Comparison of ENCODE assay signal across 14 cellular contexts in the genomic region with DNA sequence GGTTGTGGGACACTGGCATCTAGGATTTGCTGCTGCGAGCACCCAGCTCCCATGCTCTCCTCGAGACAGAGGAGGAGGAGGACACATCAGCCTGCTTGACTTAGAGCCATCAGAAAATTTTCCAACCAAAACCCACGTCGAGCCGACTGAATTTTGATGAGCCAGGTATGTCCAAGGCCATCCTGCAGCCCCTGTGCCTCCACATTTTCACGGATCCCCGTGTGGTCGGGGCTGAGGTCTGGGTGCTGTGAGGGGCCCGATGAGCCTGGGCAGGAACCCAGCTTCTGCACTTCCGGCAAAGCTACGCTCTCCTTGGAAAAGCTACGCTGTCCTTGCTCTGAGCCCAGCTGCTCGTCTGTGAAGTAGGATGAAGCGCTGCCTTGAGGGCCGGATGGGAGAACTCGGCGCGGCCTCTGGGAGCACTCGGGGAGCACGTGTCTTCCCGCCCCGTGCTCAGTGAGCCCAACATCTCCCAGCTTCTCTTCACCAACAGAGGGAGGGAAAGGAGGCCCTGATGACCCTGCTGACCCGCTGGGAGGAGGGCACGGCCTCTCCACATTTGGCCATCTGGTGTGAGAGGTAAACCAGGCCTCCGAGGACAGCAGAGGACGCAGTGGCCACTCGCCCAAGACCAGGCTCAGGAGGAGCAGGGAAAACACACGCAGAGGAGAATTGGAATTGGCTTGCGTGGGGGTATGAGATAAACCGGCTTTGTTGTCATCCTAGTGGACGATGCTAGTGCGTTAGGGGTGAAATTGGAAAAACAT.
"Had no signal": no experiment of that assay in that cellular context is flagged by ENCODE, and none has a peak within 500 bp of the region (broad histone marks: within the 10 kb centered on the region; RNA-seq: fewer than 3 reads in every experiment).

No MANE protein-coding gene starts in this region.

- H3K27me3 ChIP-seq: dorsolateral prefrontal cortex had no signal

- H3K9me3 ChIP-seq: left ventricle myocardium inferior had no signal

- DNase-seq: activated CD4-positive, CD25-positive, alpha-beta regulatory T cell treated with anti-CD3 and anti-CD28 coated beads, Interleukin-2, amount 50 U/mL, for 72 hours; activated naive CD4-positive, alpha-beta T cell treated with anti-CD3 and anti-CD28 coated beads, Interleukin-2, amount 10 ng/mL, durations not matched to agents 7 days and 5 days; left ventricle myocardium inferior; stimulated activated CD4-positive, alpha-beta T cell treated with anti-CD3 and anti-CD28 coated beads, Interleukin-4, amount 100 ng/mL, for 4 hours; stimulated activated CD8-positive, alpha-beta memory T cell treated with anti-CD3 and anti-CD28 coated beads, Interleukin-4, amount 100 ng/mL, for 48 hours; stimulated activated naive CD4-positive, alpha-beta T cell treated with Interleukin-2 at 50 U/mL for 16 hours; substantia nigra; T-helper 9 cell had no signal

- ATAC-seq: activated T-helper 17 cell treated with anti-CD3 and anti-CD28 coated beads, Interleukin-2, amount 50 U/mL, for 72 hours; esophagus mucosa had no signal

- H3K4me1 Mint-ChIP-seq: activated naive CD4-positive, alpha-beta T cell treated with anti-CD3 and anti-CD28 coated beads, Interleukin-2, amount 10 ng/mL, durations not matched to agents 7 days and 5 days; activated T-helper 17 cell treated with anti-CD3 and anti-CD28 coated beads, Interleukin-2, amount 50 U/mL, for 72 hours; mesothelial cell of epicardium had no signal

- H3K4me3 Mint-ChIP-seq: activated naive CD4-positive, alpha-beta T cell treated with anti-CD3 and anti-CD28 coated beads, Interleukin-2, amount 10 ng/mL, durations not matched to agents 7 days and 5 days; activated T-helper 17 cell treated with anti-CD3 and anti-CD28 coated beads, Interleukin-2, amount 50 U/mL, for 72 hours; mesothelial cell of epicardium; type B pancreatic cell had no signal

- H3K36me3 ChIP-seq: left ventricle myocardium inferior had no signal

- H3K27ac ChIP-seq: left ventricle myocardium inferior, skin epidermis had no signal

- H3K27ac Mint-ChIP-seq: activated naive CD4-positive, alpha-beta T cell treated with anti-CD3 and anti-CD28 coated beads, Interleukin-2, amount 10 ng/mL, durations not matched to agents 7 days and 5 days; activated T-helper 17 cell treated with anti-CD3 and anti-CD28 coated beads, Interleukin-2, amount 50 U/mL, for 72 hours; mesothelial cell of epicardium; type B pancreatic cell had no signal

- H3K36me3 Mint-ChIP-seq: activated naive CD4-positive, alpha-beta T cell treated with anti-CD3 and anti-CD28 coated beads, Interleukin-2, amount 10 ng/mL, durations not matched to agents 7 days and 5 days had no signal

- H3K9me3 Mint-ChIP-seq: activated naive CD4-positive, alpha-beta T cell treated with anti-CD3 and anti-CD28 coated beads, Interleukin-2, amount 10 ng/mL, durations not matched to agents 7 days and 5 days; activated T-helper 17 cell treated with anti-CD3 and anti-CD28 coated beads, Interleukin-2, amount 50 U/mL, for 72 hours; mesothelial cell of epicardium; type B pancreatic cell had no signal

- H3K27me3 Mint-ChIP-seq: activated naive CD4-positive, alpha-beta T cell treated with anti-CD3 and anti-CD28 coated beads, Interleukin-2, amount 10 ng/mL, durations not matched to agents 7 days and 5 days; activated T-helper 17 cell treated with anti-CD3 and anti-CD28 coated beads, Interleukin-2, amount 50 U/mL, for 72 hours; type B pancreatic cell had no signal

- H3K4me3 ChIP-seq: dorsolateral prefrontal cortex, left ventricle myocardium inferior, skin epidermis had no signal
